In genomic region chr12:6788972-6789905, GRCh38 we compare ENCODE assay signal across 9 cellular contexts. TPM values are rescaled to one million over a fixed set of nuclear protein-coding genes. Genes with fewer than 3 reads are reported as not detected.
A peak's percentile ranks its signal among the peaks of the same experiment; 100 is the strongest.
DNase-seq lines count a peak whose midpoint lies in the region; ATAC-seq and TF ChIP-seq lines count a peak whose summit lies in the region.
"Had no signal": no experiment of that assay in that cellular context is flagged by ENCODE, and none has a peak within 500 bp of the region (broad histone marks: within the 10 kb centered on the region; RNA-seq: fewer than 3 reads in every experiment).

Gene CD4 (plus strand): TSS chr12:6789528. CDS start chr12:6800139, 10,611 bp downstream.

- H2BK5ac ChIP-seq in IMR-90 (ENCODE audit: low read depth, low read length, poor library complexity, severe bottlenecking) = peak within 1 kb of the TSS; percentile 45

- peak within 1 kb of the TSS; percentile 8; the same call in 1 of the 2 replicates for H2AK5ac ChIP-seq in IMR-90 (ENCODE audit: low read depth, low read length)

- H2AK9ac ChIP-seq in IMR-90 (replicated peaks; ENCODE audit: low read depth, low read length, poor library complexity) = peak within 1 kb of the TSS; percentile 60

- peak within 1 kb of the TSS; percentile 99 for H4K5ac ChIP-seq in IMR-90 (ENCODE audit: low read depth, low read length)

- intact Hi-C loops in IMR-90 (cut with micrococcal nuclease) = no loop called here

- peak within 1 kb of the TSS; percentile 25; the same call in 1 of the 2 replicates for H3K56ac ChIP-seq in IMR-90 (ENCODE audit: extremely low read depth, insufficient read depth, low read length)

- H4K20me1 ChIP-seq in IMR-90 (ENCODE audit: insufficient read depth, low read length) = no peaks in the 10 kb centered on the region

- H2BK15ac ChIP-seq in IMR-90 (ENCODE audit: low read depth, low read length) = peak within 1 kb of the TSS; percentile 57; the same call in 1 of the 3 replicates

- TF ChIP-seq POLR2A in IMR-90 (IDR thresholded peaks at IDR 0.05; ENCODE audit: low read depth, low read length) = no peak

- peak within 1 kb of the TSS; percentile 63 for H3K27ac ChIP-seq in IMR-90 (ENCODE audit: insufficient read depth, low read length)

- H3K18ac ChIP-seq in IMR-90 (ENCODE audit: low read depth, low read length) = peak within 1 kb of the TSS; percentile 71

- in situ Hi-C loops in IMR-90 (cut with MboI; ENCODE audit: low sequenced_read_pairs) = no loop called here

- H3K27me3 ChIP-seq in IMR-90 (ENCODE audit: control insufficient read depth, insufficient read depth, low read length) (no peaks in the 10 kb centered on the region), iPS-15b (ENCODE audit: control insufficient read depth, insufficient read depth, low read length) (peaks cover 2% of the 10 kb centered on the region)

- H3K23ac ChIP-seq in IMR-90 (ENCODE audit: low read depth, low read length) = peak within 1 kb of the TSS; percentile 92

- H3K36me3 ChIP-seq in IMR-90 (ENCODE audit: control insufficient read depth, insufficient read depth, low read length) (no peaks in the 10 kb centered on the region), iPS-15b (ENCODE audit: control insufficient read depth, insufficient read depth, low read length) (no peaks in the 10 kb centered on the region)

- no peak for TF ChIP-seq CTCF in IMR-90 (conservative IDR thresholded peaks at IDR 0.05; ENCODE audit: low read depth, low read length)

- CTCF ChIA-PET in IMR-90 (lab: Yijun Ruan, JAX) = interaction anchor here (0.9 to 1.8 kb wide), 3 partner anchors 10 to 37 kb away, joined by 3 to 12 read pairs (median 3); partner anchors contain the start of gene MLF2

- DNase-seq in IMR-90 = no peak
- peak; percentile 75 for DNase-seq in activated T-cell treated with anti-CD3 and anti-CD28 coated beads for 48 hours (ENCODE audit: low read depth)
- DNase-seq in stimulated activated CD4-positive, alpha-beta T cell treated with anti-CD3 and anti-CD28 coated beads, Interleukin-2, amount 100 ng/mL, for 24 hours = peak; percentile 80 to 90
- DNase-seq in SIG-M5 (lab: John Stamatoyannopoulos, UW) = no peak
- no peak for DNase-seq in NCI-H446 (lab: John Stamatoyannopoulos, UW)
- DNase-seq in NCI-H1092 (lab: John Stamatoyannopoulos, UW) = no peak
- DNase-seq: naive B cell had no signal

- peak; percentile 77 for ATAC-seq in IMR-90 (ENCODE audit: low read depth)
- no peak for ATAC-seq in GM21367 (IDR thresholded peaks at IDR 0.05; ENCODE audit: unreplicated experiment)

- peak within 1 kb of the TSS; percentile 83 for H2AFZ ChIP-seq in IMR-90 (replicated peaks; ENCODE audit: low read length, poor library complexity)

- H4K8ac ChIP-seq in IMR-90 (ENCODE audit: low read depth in 2 of 2, low read length in 2 of 2) = peak within 1 kb of the TSS; percentile 84 to 92

- dilution Hi-C loops in IMR-90 (cut with HindIII; ENCODE audit: low sequenced_read_pairs, unreplicated experiment) = no loop called here

- no TSS peak for BruUV-seq in IMR-90 (replicated peaks; lab: Mats Ljungman, UMichigan)

- H3K79me1 ChIP-seq in IMR-90 (ENCODE audit: low read depth in 1 of 2, low read length in 2 of 2) = peaks cover 0 to 14% of the 10 kb centered on the region in 2 experiments; a peak in 2 of 4 replicates

- H3K9me3 ChIP-seq in IMR-90 (ENCODE audit: control insufficient read depth, insufficient read depth, low read length) (no peaks in the 10 kb centered on the region), iPS-15b (ENCODE audit: control insufficient read depth, insufficient read depth, low read length) (no peaks in the 10 kb centered on the region)

- no peak for TF ChIP-seq RAD21 in IMR-90 (IDR thresholded peaks at IDR 0.05; ENCODE audit: low read length)

- H3K4ac ChIP-seq in IMR-90 (ENCODE audit: low read depth, low read length) = peak within 1 kb of the TSS; percentile 75

- peak within 1 kb of the TSS; percentile 91 for H3K14ac ChIP-seq in IMR-90 (replicated peaks; ENCODE audit: low read depth, low read length)

- WGBS in IMR-90 (ENCODE audit: extremely low coverage in 2 of 2, insufficient read length in 1 of 2), 2 experiments = 27% methylated on average over 6 of the region's 18 CpGs; no CpG with 5 or more reads in 1 of the 2 experiments

- H2BK20ac ChIP-seq in IMR-90 (ENCODE audit: low read depth, low read length) = peak within 1 kb of the TSS; percentile 4; the same call in 1 of the 2 replicates

- H3K4me2 ChIP-seq in IMR-90 (ENCODE audit: low read depth, low read length) = peak within 1 kb of the TSS; percentile 78

- H3K9ac ChIP-seq in IMR-90 (ENCODE audit: low read depth, low read length) (peak within 1 kb of the TSS; percentile 63), iPS-15b (ENCODE audit: low read depth, low read length) (peak within 1 kb of the TSS; percentile 47)

- peaks cover 21% of the 10 kb centered on the region for H3K4me1 ChIP-seq in IMR-90 (ENCODE audit: control insufficient read depth, insufficient read depth, low read length)
- peaks cover 16% of the 10 kb centered on the region for H3K4me1 ChIP-seq in iPS-15b (ENCODE audit: control insufficient read depth, insufficient read depth, low read length)

- POLR2A ChIA-PET in IMR-90 (lab: Charles Lee; ENCODE audit: unreplicated experiment) = interaction anchor here (0.5 kb wide), 2 partner anchors 30 to 128 kb away, joined by 3 read pairs; no protein-coding TSS in a partner anchor

- peak within 1 kb of the TSS; percentile 42 for H3K4me3 ChIP-seq in IMR-90 (ENCODE audit: insufficient read depth, low read depth, low read length)
- H3K4me3 ChIP-seq in iPS-15b (ENCODE audit: low read depth, low read length) = no peak within 1 kb of the TSS

- peak within 1 kb of the TSS; percentile 86 for H4K91ac ChIP-seq in IMR-90 (ENCODE audit: insufficient read depth, low read depth, low read length)

- H3K9me1 ChIP-seq in IMR-90 (ENCODE audit: insufficient read depth, low read length) = peaks cover 8% of the 10 kb centered on the region; the same call in 1 of the 2 replicates

- peak within 1 kb of the TSS; percentile 62 for H2BK120ac ChIP-seq in IMR-90 (ENCODE audit: low read depth, low read length)

TF ChIP-seq in IMR-90, 13 proteins besides CTCF, POLR2A, EP300 and RAD21:
- TF ChIP-seq USF2 (IDR thresholded peaks at IDR 0.05; ENCODE audit: low read depth, low read length) (no peak), RCOR1 (IDR thresholded peaks at IDR 0.05; ENCODE audit: insufficient replicate concordance, low read length) (no peak), MAFK (IDR thresholded peaks at IDR 0.05; ENCODE audit: low read depth, low read length) (no peak), NFE2L2 (IDR thresholded peaks at IDR 0.05; ENCODE audit: low read depth, low read length) (no peak), RFX5 (IDR thresholded peaks at IDR 0.05; ENCODE audit: low read depth, low read length) (no peak)

RNA-seq across cellular contexts. Expression of gene CD4, which starts in this region (rescaled TPM):
- total RNA-seq in IMR-90 (2012; rRNA removed) = 4.2 and 5.7 TPM in 2 replicates
- 15.0 and 15.7 TPM in 2 replicates for polyA plus RNA-seq in IMR-90 (2012; rRNA removed)
- 11.0 and 13.1 TPM in 2 replicates for polyA plus RNA-seq in IMR-90 (2012; cell fraction: cytosol; rRNA removed)
- polyA plus RNA-seq in IMR-90 (2012; cell fraction: nucleus; rRNA removed; ENCODE audit: low replicate concordance) = 10.0 and 11.9 TPM in 2 replicates

Comparison
In these comparisons a context has a peak if more than half of its experiments do, and no peak if none do; other contexts are left out.
1. DNase-seq: peak in activated T-cell treated with anti-CD3 and anti-CD28 coated beads for 48 hours (single experiment) and stimulated activated CD4-positive, alpha-beta T cell treated with anti-CD3 and anti-CD28 coated beads, Interleukin-2, amount 100 ng/mL, for 24 hours (2 of 2); none in IMR-90 (single experiment), SIG-M5 (single experiment), NCI-H446 (0 of 2) and NCI-H1092 (single experiment).